ENCODE assay signal across 11 cellular contexts in genomic region chr1:88698764-88699163, GRCh38.
"Had no signal": no experiment of that assay in that cellular context is flagged by ENCODE, and none has a peak within 500 bp of the region (broad histone marks: within the 10 kb centered on the region; RNA-seq: fewer than 3 reads in every experiment).

No MANE protein-coding gene starts in this region.

- H3K36me3 ChIP-seq: ascending aorta, esophagus muscularis mucosa, sigmoid colon had no signal

- H3K4me3 ChIP-seq: ascending aorta, esophagus muscularis mucosa, sigmoid colon had no signal

- H3K27ac Mint-ChIP-seq: activated CD4-positive, alpha-beta T cell treated with anti-CD3 and anti-CD28 coated beads, Interleukin-2, amount 10 ng/mL, durations not matched to agents 7 days and 5 days; activated T-helper 1 cell treated with anti-CD3 and anti-CD28 coated beads, Interleukin-12 subunit alpha, Interleukin-12 subunit beta, Interleukin-2, Interleukin-4 antibody, amounts not matched to agents 30 ng/mL and 10 ng/mL and 1 ng/mL, durations not matched to agents 14 hours and 24 hours and 36 hours; T-helper 2 cell treated with Interferon-gamma antibody and Interleukin-4, amounts not matched to agents 5 μg/mL and 100 μg/mL, for 36 hours had no signal

- H3K9ac ChIP-seq: parathyroid adenoma had no signal

- ATAC-seq: left lobe of liver; naive thymus-derived CD4-positive, alpha-beta T cell had no signal

- H3K27me3 ChIP-seq: ascending aorta, esophagus muscularis mucosa, sigmoid colon had no signal

- H2AFZ ChIP-seq: parathyroid adenoma had no signal

- H3K4me1 ChIP-seq: ascending aorta, parathyroid adenoma had no signal

- H3K27ac ChIP-seq: ascending aorta, esophagus muscularis mucosa, parathyroid adenoma, sigmoid colon had no signal

- H3K9me3 ChIP-seq: ascending aorta, esophagus muscularis mucosa, sigmoid colon had no signal

- H3K4me3 Mint-ChIP-seq: activated CD4-positive, alpha-beta T cell treated with anti-CD3 and anti-CD28 coated beads, Interleukin-2, amount 10 ng/mL, durations not matched to agents 7 days and 5 days; activated T-helper 1 cell treated with anti-CD3 and anti-CD28 coated beads, Interleukin-12 subunit alpha, Interleukin-12 subunit beta, Interleukin-2, Interleukin-4 antibody, amounts not matched to agents 30 ng/mL and 10 ng/mL and 1 ng/mL, durations not matched to agents 14 hours and 24 hours and 36 hours; T-helper 2 cell treated with Interferon-gamma antibody and Interleukin-4, amounts not matched to agents 5 μg/mL and 100 μg/mL, for 36 hours had no signal

- DNase-seq: activated CD4-positive, alpha-beta T cell treated with anti-CD3 and anti-CD28 coated beads, Interleukin-2, amount 10 ng/mL, durations not matched to agents 7 days and 5 days; hippocampal formation; naive thymus-derived CD4-positive, alpha-beta T cell; sigmoid colon; stimulated activated CD4-positive, alpha-beta T cell treated with anti-CD3 and anti-CD28 coated beads, Interleukin-2, amount 100 ng/mL, for 24 hours had no signal

- H3K27me3 Mint-ChIP-seq: activated CD4-positive, alpha-beta T cell treated with anti-CD3 and anti-CD28 coated beads, Interleukin-2, amount 10 ng/mL, durations not matched to agents 7 days and 5 days; naive thymus-derived CD4-positive, alpha-beta T cell had no signal

- H3K9me3 Mint-ChIP-seq: activated CD4-positive, alpha-beta T cell treated with anti-CD3 and anti-CD28 coated beads, Interleukin-2, amount 10 ng/mL, durations not matched to agents 7 days and 5 days; activated T-helper 1 cell treated with anti-CD3 and anti-CD28 coated beads, Interleukin-12 subunit alpha, Interleukin-12 subunit beta, Interleukin-2, Interleukin-4 antibody, amounts not matched to agents 30 ng/mL and 10 ng/mL and 1 ng/mL, durations not matched to agents 14 hours and 24 hours and 36 hours; T-helper 2 cell treated with Interferon-gamma antibody and Interleukin-4, amounts not matched to agents 5 μg/mL and 100 μg/mL, for 36 hours had no signal
